Comparison of ENCODE assay signal across 9 cellular contexts in the genomic region with DNA sequence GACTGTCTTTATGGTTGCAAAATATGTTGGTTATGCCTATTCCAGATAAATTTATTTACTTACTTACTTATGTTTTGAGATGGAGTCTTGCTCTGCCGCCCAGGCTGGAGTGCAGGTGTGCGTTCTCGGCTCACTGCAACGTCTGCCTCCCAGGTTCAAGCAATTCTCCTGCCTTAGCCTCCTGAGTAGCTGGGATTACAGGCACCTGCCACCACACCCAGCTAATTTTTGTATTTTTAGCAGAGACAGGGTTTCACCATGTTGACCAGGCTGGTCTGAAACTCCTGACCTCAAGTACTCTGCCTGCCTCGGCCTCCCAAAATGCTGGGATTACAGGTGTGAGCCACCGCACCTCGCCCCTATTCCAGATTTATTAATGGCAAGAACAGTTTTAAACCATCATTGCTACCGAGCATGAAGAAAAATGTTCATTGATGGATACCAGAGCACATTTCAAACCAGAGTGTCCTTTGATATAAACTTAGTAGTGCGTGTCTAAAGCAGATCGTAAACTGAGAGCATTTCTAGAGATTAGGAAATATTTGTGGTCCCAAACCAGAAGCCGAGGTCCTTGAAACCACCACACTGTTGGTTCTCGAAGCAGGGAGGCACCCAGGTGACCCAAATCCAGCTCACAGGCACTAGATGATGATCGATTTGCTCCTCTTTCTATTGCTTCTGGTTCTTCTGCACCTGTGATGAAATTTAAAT.
A peak's percentile ranks its signal among the peaks of the same experiment; 100 is the strongest.
DNase-seq lines count a peak whose midpoint lies in the region; ATAC-seq and TF ChIP-seq lines count a peak whose summit lies in the region.
"Had no signal": no experiment of that assay in that cellular context is flagged by ENCODE, and none has a peak within 500 bp of the region (broad histone marks: within the 10 kb centered on the region; RNA-seq: fewer than 3 reads in every experiment).

No MANE protein-coding gene starts in this region.

- H3K27ac Mint-ChIP-seq in memory B cell: peak overlapping the region; percentile 45

- peak overlapping the region; percentile 82 for H3K27ac ChIP-seq in left ventricle myocardium inferior (replicated peaks)
- H3K27ac ChIP-seq in adrenal gland: peak overlapping the region; percentile 77 to 94 (median 80)

- H3K27me3 ChIP-seq in left ventricle myocardium inferior (ENCODE audit: low read depth) (no peaks in the 10 kb centered on the region), adrenal gland (no peaks in the 10 kb centered on the region)

- H3K9me3 ChIP-seq in left ventricle myocardium inferior (replicated peaks): no peaks in the 10 kb centered on the region
- H3K9me3 ChIP-seq in adrenal gland (replicated peaks in 1 of 3): no peaks in the 10 kb centered on the region

- H3K4me1 ChIP-seq in left ventricle myocardium inferior (peaks cover 57% of the 10 kb centered on the region), adrenal gland (replicated peaks in 1 of 2) (peaks cover 22 to 41% of the 10 kb centered on the region in 2 donors)

- no peak for TF ChIP-seq CTCF in left ventricle myocardium inferior (IDR thresholded peaks at IDR 0.05; ENCODE audit: borderline replicate concordance)
- TF ChIP-seq CTCF in adrenal gland (IDR thresholded peaks at IDR 0.05): no peak

- intact Hi-C loops in left ventricle myocardium inferior (cut with micrococcal nuclease) (no loop called here), left cardiac atrium (cut with DNase I) (no loop called here), adrenal gland (cut with DNase I) (no loop called here)

- H3K4me3 ChIP-seq in left ventricle myocardium inferior (no peak overlapping the region), adrenal gland (peak overlapping the region in 1 of 4 donors; percentile 3)

- whole genome bisulfite sequencing in adrenal gland, 4 donors: 80 to 86% (median 82%) methylated on average over 13 of the region's 13 CpGs

- no peaks in the 10 kb centered on the region for H3K27me3 Mint-ChIP-seq in memory B cell

- no peak for TF ChIP-seq POLR2A in adrenal gland (IDR thresholded peaks at IDR 0.05)

- no peak overlapping the region for H3K4me3 Mint-ChIP-seq in memory B cell

- DNase-seq in left ventricle myocardium inferior: no peak
- DNase-seq in left cardiac atrium: no peak
- no peak for DNase-seq in adrenal gland
- no peak for DNase-seq in memory B cell (ENCODE audit: low spot score in 2 of 2)
- DNase-seq in stimulated activated naive CD4-positive, alpha-beta T cell treated with Interleukin-2 at 50 U/mL for 16 hours (lab: John Stamatoyannopoulos, UW): no peak
- DNase-seq in NCI-H1930 (lab: John Stamatoyannopoulos, UW): no peak
- DNase-seq: stimulated activated CD4-positive, alpha-beta T cell treated with anti-CD3 and anti-CD28 coated beads, Interleukin-1b, Interleukin-23, amount 100 ng/mL, for 48 hours had no signal

- no peaks in the 10 kb centered on the region for H3K9me3 Mint-ChIP-seq in memory B cell

- H3K4me1 Mint-ChIP-seq in memory B cell: peaks cover 4% of the 10 kb centered on the region

- H3K36me3 Mint-ChIP-seq in memory B cell: no peaks in the 10 kb centered on the region

- H3K36me3 ChIP-seq in left ventricle myocardium inferior: no peaks in the 10 kb centered on the region
- no peaks in the 10 kb centered on the region for H3K36me3 ChIP-seq in adrenal gland (replicated peaks in 1 of 2)

- ATAC-seq in left cardiac atrium (no peak), memory B cell (ENCODE audit: low read depth) (no peak), HG02588 (IDR thresholded peaks at IDR 0.05; ENCODE audit: unreplicated experiment) (no peak), GM19324 (IDR thresholded peaks at IDR 0.05; ENCODE audit: low FRiP score, unreplicated experiment) (no peak)
